In genomic region chr20:62344092-62344491, GRCh38 we compare ENCODE assay signal across 19 cellular contexts. TPM values are rescaled to one million over a fixed set of nuclear protein-coding genes. Genes with fewer than 3 reads are reported as not detected.
A peak's percentile ranks its signal among the peaks of the same experiment; 100 is the strongest.
DNase-seq lines count a peak whose midpoint lies in the region; TF ChIP-seq lines count a peak whose summit lies in the region.
"Had no signal": no experiment of that assay in that cellular context is flagged by ENCODE, and none has a peak within 500 bp of the region (broad histone marks: within the 10 kb centered on the region; RNA-seq: fewer than 3 reads in every experiment).

No MANE protein-coding gene starts in this region.

- no peaks in the 10 kb centered on the region for H4K20me1 ChIP-seq in BLaER1 treated with 17β-estradiol and CSF1 and Interleukin-3, amounts not matched to agents 10 nM and 100 nM

- TF ChIP-seq EP300 in transverse colon (IDR thresholded peaks at IDR 0.05; ENCODE audit: low read depth): no peak

- H3K4me2 ChIP-seq in BLaER1 treated with 17β-estradiol and CSF1 and Interleukin-3, amounts not matched to agents 10 nM and 100 nM: peak overlapping the region; percentile 54 to 76 (median 71)
- no peak overlapping the region for H3K4me2 ChIP-seq in mesenchymal stem cell (ENCODE audit: low read length, poor library complexity, severe bottlenecking)
- no peak overlapping the region for H3K4me2 ChIP-seq in neuronal stem cell (ENCODE audit: insufficient read depth, low read length, poor library complexity, severe bottlenecking)

- H4K91ac ChIP-seq in mesenchymal stem cell (ENCODE audit: low read length) (no peak overlapping the region), neuronal stem cell (ENCODE audit: low read depth, low read length, poor library complexity) (no peak overlapping the region)

- intact Hi-C loops in transverse colon (cut with DNase I; ENCODE audit: low total_unique reads): loop anchor here (5.0 kb wide), 1 partner anchor 33 kb away; no protein-coding TSS in a partner anchor

- CTCF ChIA-PET in RWPE1 (lab: Yijun Ruan, JAX): interaction anchor here (0.6 to 1.5 kb wide), 2 partner anchors 8 to 14 kb away, joined by 3 read pairs; no protein-coding TSS in a partner anchor

- no peak overlapping the region for H3K18ac ChIP-seq in mesenchymal stem cell (ENCODE audit: low read depth in 1 of 2, low read length in 2 of 2)
- no peak overlapping the region for H3K18ac ChIP-seq in neuronal stem cell (ENCODE audit: low read length)

- POLR2A ChIA-PET in RWPE1 (lab: Yijun Ruan, JAX; ENCODE audit: low non-redundant PET): interaction anchor here (0.6 kb wide), 1 partner anchor 355 kb away, joined by 3 read pairs; no protein-coding TSS in a partner anchor

- no peak overlapping the region for H2BK5ac ChIP-seq in mesenchymal stem cell (ENCODE audit: low read depth, low read length, poor library complexity, severe bottlenecking)
- H2BK5ac ChIP-seq in neuronal stem cell (ENCODE audit: low read length): no peak overlapping the region

- H3K27ac ChIP-seq in BLaER1 treated with 17β-estradiol and CSF1 and Interleukin-3, amounts not matched to agents 10 nM and 100 nM: peak overlapping the region; percentile 50 to 84 (median 77); a peak in 21 of 22 replicates
- H3K27ac ChIP-seq in RWPE1: peak overlapping the region; percentile 61
- no peak overlapping the region for H3K27ac ChIP-seq in mesenchymal stem cell (ENCODE audit: low read length, poor library complexity, severe bottlenecking)
- peak overlapping the region; percentile 9 to 45 (median 34) for H3K27ac ChIP-seq in transverse colon
- no peak overlapping the region for H3K27ac ChIP-seq in neuronal stem cell (replicated peaks; ENCODE audit: low read length)

- TF ChIP-seq CTCF in RWPE1 (conservative IDR thresholded peaks at IDR 0.05; ENCODE audit: low read depth) (no peak), transverse colon (IDR thresholded peaks at IDR 0.05) (no peak)

- H3K14ac ChIP-seq in mesenchymal stem cell (ENCODE audit: low read length in 2 of 2): no peak overlapping the region
- no peak overlapping the region for H3K14ac ChIP-seq in neuronal stem cell (ENCODE audit: low read length)

- H4K8ac ChIP-seq in mesenchymal stem cell (ENCODE audit: low read length) (no peak overlapping the region), neuronal stem cell (ENCODE audit: low read depth, low read length) (no peak overlapping the region)

- WGBS in mesenchymal stem cell: 92% methylated on average over 4 of the region's 5 CpGs
- 80 to 87% methylated on average over 4 to 5 of the region's 5 CpGs for WGBS in transverse colon (ENCODE audit: low coverage in 1 of 2), 2 donors
- no CpG with 5 or more reads among the region's 5 CpGs for WGBS in neuronal stem cell (ENCODE audit: extremely low coverage in 2 of 2, insufficient read length in 2 of 2, insufficient replicate concordance in 1 of 2), 2 donors

- H2BK15ac ChIP-seq in mesenchymal stem cell (ENCODE audit: low read depth, poor library complexity, severe bottlenecking) (no peak overlapping the region), neuronal stem cell (ENCODE audit: low read length) (no peak overlapping the region)

- no peak for DNase-seq in RWPE1 (ENCODE audit: low spot score)
- peak; percentile 13 for DNase-seq in mesenchymal stem cell
- DNase-seq in transverse colon: no peak
- no peak for DNase-seq in neuronal stem cell (ENCODE audit: low spot score)
- DNase-seq in NCI-H1930 (lab: John Stamatoyannopoulos, UW): no peak
- DNase-seq in SKM-1 (lab: John Stamatoyannopoulos, UW; ENCODE audit: unreplicated experiment): no peak
- no peak for DNase-seq in NCI-H1694 (lab: John Stamatoyannopoulos, UW)
- DNase-seq: C1 segment of cervical spinal cord, Caco-2, DMS153, DND-41, EL, GDM1, GOT3, HFFc6 had no signal

- no peak overlapping the region for H2AK5ac ChIP-seq in mesenchymal stem cell (ENCODE audit: low read length, severe bottlenecking)
- H2AK5ac ChIP-seq in neuronal stem cell (ENCODE audit: low read depth, low read length): no peak overlapping the region

- no peak overlapping the region for H3K4me3 ChIP-seq in BLaER1 treated with 17β-estradiol and CSF1 and Interleukin-3, amounts not matched to agents 10 nM and 100 nM
- H3K4me3 ChIP-seq in mesenchymal stem cell (ENCODE audit: insufficient read depth in 1 of 2, low read depth in 1 of 2, low read length in 2 of 2): no peak overlapping the region
- H3K4me3 ChIP-seq in transverse colon: no peak overlapping the region
- H3K4me3 ChIP-seq in neuronal stem cell (ENCODE audit: low read length in 2 of 2): no peak overlapping the region
- H3K4me3 ChIP-seq: GM12878, HAP-1 had no signal

- peaks cover 9 to 20% (median 15%) of the 10 kb centered on the region in 11 experiments; a peak in 20 of 22 replicates for H3K9me3 ChIP-seq in BLaER1 treated with 17β-estradiol and CSF1 and Interleukin-3, amounts not matched to agents 10 nM and 100 nM (replicated peaks in 1 of 11)
- H3K9me3 ChIP-seq in mesenchymal stem cell (ENCODE audit: control insufficient read depth, low read length) (peaks cover 4% of the 10 kb centered on the region), transverse colon (no peaks in the 10 kb centered on the region), neuronal stem cell (replicated peaks in 1 of 2; ENCODE audit: control insufficient read depth in 2 of 2, insufficient read depth in 1 of 2, low read depth in 1 of 2, low read length in 2 of 2) (no peaks in the 10 kb centered on the region)
- H3K9me3 ChIP-seq: Caco-2, HAP-1 had no signal

- H2AFZ ChIP-seq in mesenchymal stem cell (ENCODE audit: low read depth, low read length) (no peak overlapping the region), neuronal stem cell (ENCODE audit: low read length) (no peak overlapping the region)

- peaks cover 0 to 29% (median 0%) of the 10 kb centered on the region in 11 experiments; a peak in 5 of 22 replicates for H3K36me3 ChIP-seq in BLaER1 treated with 17β-estradiol and CSF1 and Interleukin-3, amounts not matched to agents 10 nM and 100 nM
- H3K36me3 ChIP-seq in mesenchymal stem cell (ENCODE audit: control insufficient read depth in 1 of 2, insufficient read depth in 2 of 2, low read depth in 1 of 2, low read length in 2 of 2) (peaks cover 29 to 72% of the 10 kb centered on the region in 2 experiments), transverse colon (no peaks in the 10 kb centered on the region), neuronal stem cell (replicated peaks in 1 of 2; ENCODE audit: control insufficient read depth in 2 of 2, insufficient read depth in 2 of 2, low read length in 2 of 2) (peaks cover 25 to 52% of the 10 kb centered on the region in 2 donors)

- H3K9ac ChIP-seq in BLaER1 treated with 17β-estradiol and CSF1 and Interleukin-3, amounts not matched to agents 10 nM and 100 nM: peak overlapping the region in 9 of 11 experiments; percentile 11 to 73 (median 64); a peak in 13 of 22 replicates
- no peak overlapping the region for H3K9ac ChIP-seq in mesenchymal stem cell (ENCODE audit: low read length)
- no peak overlapping the region for H3K9ac ChIP-seq in neuronal stem cell (ENCODE audit: low read depth, low read length, poor library complexity)

- H3K27me3 ChIP-seq in BLaER1 treated with 17β-estradiol and CSF1 and Interleukin-3, amounts not matched to agents 10 nM and 100 nM: no peaks in the 10 kb centered on the region
- H3K27me3 ChIP-seq in mesenchymal stem cell (ENCODE audit: control insufficient read depth in 1 of 2, insufficient read depth in 1 of 2, low read length in 2 of 2) (no peaks in the 10 kb centered on the region), transverse colon (no peaks in the 10 kb centered on the region), neuronal stem cell (ENCODE audit: control insufficient read depth in 3 of 3, insufficient read depth in 3 of 3, low read depth in 1 of 3, low read length in 3 of 3) (no peaks in the 10 kb centered on the region)

- H3K79me1 ChIP-seq in mesenchymal stem cell (replicated peaks; ENCODE audit: low read length, poor library complexity, severe bottlenecking): peaks cover 30% of the 10 kb centered on the region
- peaks cover 1% of the 10 kb centered on the region for H3K79me1 ChIP-seq in neuronal stem cell (ENCODE audit: low read depth, low read length)

- H3K4me1 ChIP-seq in BLaER1 treated with 17β-estradiol and CSF1 and Interleukin-3, amounts not matched to agents 10 nM and 100 nM: peaks cover 24 to 70% (median 58%) of the 10 kb centered on the region in 10 experiments
- H3K4me1 ChIP-seq in mesenchymal stem cell (ENCODE audit: control insufficient read depth, insufficient read depth, low read depth, low read length) (peaks cover 5% of the 10 kb centered on the region), transverse colon (no peaks in the 10 kb centered on the region), neuronal stem cell (ENCODE audit: control insufficient read depth in 2 of 2, insufficient read depth in 1 of 2, low read depth in 1 of 2, low read length in 2 of 2) (no peaks in the 10 kb centered on the region)
- H3K4me1 ChIP-seq: Caco-2, HAP-1 had no signal

- H3K4ac ChIP-seq in mesenchymal stem cell (ENCODE audit: low read depth in 1 of 2, low read length in 2 of 2): no peak overlapping the region
- H3K4ac ChIP-seq in neuronal stem cell (ENCODE audit: low read length): no peak overlapping the region

- H2BK120ac ChIP-seq in mesenchymal stem cell (ENCODE audit: low read depth, low read length) (no peak overlapping the region), neuronal stem cell (ENCODE audit: low read depth, low read length) (no peak overlapping the region)

- in situ Hi-C loops in transverse colon (cut with MboI; ENCODE audit: low pct_ligation_motif_present in 1 of 4, low pct_unique_long_range_greater_than_20kb in 1 of 4, low sequenced_read_pairs in 3 of 4): no loop called here

- H3K23ac ChIP-seq in mesenchymal stem cell (ENCODE audit: low read length in 2 of 2) (no peak overlapping the region), neuronal stem cell (ENCODE audit: low read depth, low read length, poor library complexity) (no peak overlapping the region)

- no peak for TF ChIP-seq POLR2A in transverse colon (IDR thresholded peaks at IDR 0.05)

- peak overlapping the region; percentile 73 to 78 for H2BK12ac ChIP-seq in mesenchymal stem cell (ENCODE audit: low read length in 2 of 2)
- H2BK12ac ChIP-seq in neuronal stem cell (ENCODE audit: low read length): no peak overlapping the region

RNA-seq across cellular contexts. Expression of gene LAMA5, which starts 23.0 kb away (rescaled TPM):
- 70.0 TPM for polyA plus RNA-seq in mesenchymal stem cell (2013, experiment 1 of 2)
- polyA plus RNA-seq in mesenchymal stem cell (2013, experiment 2 of 2): 65.1 TPM
- total RNA-seq in transverse colon: 100 to 1,000 TPM in 2 of 4 donors, 10 to 100 TPM in 2; 33.2 to 269 (median 91.3) TPM
- polyA plus RNA-seq in neuronal stem cell (2013, experiment 1 of 2): 59.5 TPM
- polyA plus RNA-seq in neuronal stem cell (2013, experiment 2 of 2): 57.4 TPM
- polyA plus RNA-seq: CD4-positive, alpha-beta memory T cell had no signal

RNA-seq across cellular contexts. Expression of gene ADRM1, which starts 41.3 kb away (rescaled TPM):
- polyA plus RNA-seq in mesenchymal stem cell (2013, experiment 1 of 2): 99.6 TPM
- 97.9 TPM for polyA plus RNA-seq in mesenchymal stem cell (2013, experiment 2 of 2)
- total RNA-seq in transverse colon: 100 to 1,000 TPM in 3 of 4 donors, 10 to 100 TPM in 1; 41.8 to 126 (median 109) TPM
- polyA plus RNA-seq in neuronal stem cell (2013, experiment 1 of 2): 69.1 TPM
- 69.0 TPM for polyA plus RNA-seq in neuronal stem cell (2013, experiment 2 of 2)

RNA-seq across cellular contexts. Expression of gene RPS21, which starts 42.8 kb away (rescaled TPM):
- 2,383 TPM for polyA plus RNA-seq in mesenchymal stem cell (2013, experiment 1 of 2)
- polyA plus RNA-seq in mesenchymal stem cell (2013, experiment 2 of 2): 2,319 TPM
- total RNA-seq in transverse colon: 1,000 to 10,000 TPM in 3 of 4 donors, 100 to 1,000 TPM in 1; 585 to 2,728 (median 1,375) TPM
- 3,158 TPM for polyA plus RNA-seq in neuronal stem cell (2013, experiment 1 of 2)
- 3,117 TPM for polyA plus RNA-seq in neuronal stem cell (2013, experiment 2 of 2)

Comparison
In these comparisons a context has a peak if more than half of its experiments do, and no peak if none do; other contexts are left out.
1. H3K27ac ChIP-seq: peak in BLaER1 treated with 17β-estradiol and CSF1 and Interleukin-3, amounts not matched to agents 10 nM and 100 nM (11 of 11), RWPE1 (single experiment) and transverse colon (4 of 4); none in mesenchymal stem cell (single experiment) and neuronal stem cell (single experiment).
2. H3K4me2 ChIP-seq: peak in BLaER1 treated with 17β-estradiol and CSF1 and Interleukin-3, amounts not matched to agents 10 nM and 100 nM (11 of 11); none in mesenchymal stem cell (single experiment) and neuronal stem cell (single experiment).
3. H3K9ac ChIP-seq: peak in BLaER1 treated with 17β-estradiol and CSF1 and Interleukin-3, amounts not matched to agents 10 nM and 100 nM (9 of 11); none in mesenchymal stem cell (single experiment) and neuronal stem cell (single experiment).